21 cellular contexts compared by ENCODE assay signal in genomic region chr1:113320272-113320671, GRCh38.
DNase-seq lines count a peak whose midpoint lies in the region; ATAC-seq and TF ChIP-seq lines count a peak whose summit lies in the region.
"Had no signal": no experiment of that assay in that cellular context is flagged by ENCODE, and none has a peak within 500 bp of the region (broad histone marks: within the 10 kb centered on the region; RNA-seq: fewer than 3 reads in every experiment).

No MANE protein-coding gene starts in this region.

- in situ Hi-C loops in Caki2 (cut with HindIII; ENCODE audit: low pct_unique_long_range_greater_than_20kb, low sequenced_read_pairs): no loop called here

- TF ChIP-seq POLR2A in Peyer's patch (IDR thresholded peaks at IDR 0.05): no peak

- no peaks in the 10 kb centered on the region for H3K27me3 ChIP-seq in Peyer's patch
- H3K27me3 ChIP-seq: heart right ventricle had no signal

- no peak overlapping the region for H3K4me3 ChIP-seq in Peyer's patch
- H3K4me3 ChIP-seq: heart right ventricle, skin epidermis had no signal

- ATAC-seq in left colon (peak; percentile 95), GM18907 (IDR thresholded peaks at IDR 0.05; ENCODE audit: unreplicated experiment) (no peak)
- ATAC-seq: heart right ventricle had no signal

- peak overlapping the region in 3 of 4 donors; percentile 3 to 47 (median 41) for H3K27ac ChIP-seq in Peyer's patch
- H3K27ac ChIP-seq: heart right ventricle, skin epidermis had no signal

- peak; percentile 28 for DNase-seq in Caki2 (ENCODE audit: low read depth)
- DNase-seq in NCI-H1436 (lab: John Stamatoyannopoulos, UW): peak; percentile 39
- DNase-seq in Peyer's patch: no peak
- peak in 1 of 2 donors; percentile 8 for DNase-seq in left colon
- DNase-seq in activated effector memory CD4-positive, alpha-beta T cell treated with anti-CD3 and anti-CD28 coated beads, Interleukin-2, amount 50 U/mL, for 16 hours: no peak
- no peak for DNase-seq in amygdala (lab: John Stamatoyannopoulos, UW)
- no peak for DNase-seq in nucleus accumbens (lab: John Stamatoyannopoulos, UW)
- DNase-seq: activated CD4-positive, alpha-beta T cell treated with anti-CD3 and anti-CD28 coated beads, Interleukin-2, amount 10 ng/mL, durations not matched to agents 24 days and 14 days; activated CD8-positive, alpha-beta memory T cell treated with anti-CD3 and anti-CD28 coated beads, Interleukin-2, amount 50 U/mL, for 4 hours; activated gamma-delta T cell treated with Interleukin-2 at 50 U/mL for 16 hours; CD8-positive, alpha-beta memory T cell; effector CD8-positive, alpha-beta T cell; heart right ventricle; HFFc6; Kasumi-1; mesenchymal stem cell; NCI-H1930; NK-92 treated with Interleukin-12 subunit alpha and Interleukin-12 subunit beta, amount 100 ng/mL, for 24 hours; stimulated activated CD4-positive, alpha-beta T cell treated with anti-CD3 and anti-CD28 coated beads, Interleukin-4, amount 100 ng/mL, for 24 hours had no signal

- H3K4me1 ChIP-seq in Peyer's patch: no peaks in the 10 kb centered on the region

- no peak for TF ChIP-seq CTCF in Peyer's patch (IDR thresholded peaks at IDR 0.05)

- intact Hi-C loops in left colon (cut with DNase I, micrococcal nuclease): no loop called here

- H3K9me3 ChIP-seq in Peyer's patch: no peaks in the 10 kb centered on the region

- no peaks in the 10 kb centered on the region for H3K36me3 ChIP-seq in Peyer's patch
- H3K36me3 ChIP-seq: heart right ventricle had no signal

Comparison
In these comparisons a context has a peak if more than half of its experiments do, and no peak if none do; other contexts are left out.
1. DNase-seq: peak in Caki2 (single experiment) and NCI-H1436 (single experiment); none in Peyer's patch (0 of 3), activated effector memory CD4-positive, alpha-beta T cell treated with anti-CD3 and anti-CD28 coated beads, Interleukin-2, amount 50 U/mL, for 16 hours (single experiment), amygdala (0 of 56) and nucleus accumbens (0 of 56).